In the genomic region with DNA sequence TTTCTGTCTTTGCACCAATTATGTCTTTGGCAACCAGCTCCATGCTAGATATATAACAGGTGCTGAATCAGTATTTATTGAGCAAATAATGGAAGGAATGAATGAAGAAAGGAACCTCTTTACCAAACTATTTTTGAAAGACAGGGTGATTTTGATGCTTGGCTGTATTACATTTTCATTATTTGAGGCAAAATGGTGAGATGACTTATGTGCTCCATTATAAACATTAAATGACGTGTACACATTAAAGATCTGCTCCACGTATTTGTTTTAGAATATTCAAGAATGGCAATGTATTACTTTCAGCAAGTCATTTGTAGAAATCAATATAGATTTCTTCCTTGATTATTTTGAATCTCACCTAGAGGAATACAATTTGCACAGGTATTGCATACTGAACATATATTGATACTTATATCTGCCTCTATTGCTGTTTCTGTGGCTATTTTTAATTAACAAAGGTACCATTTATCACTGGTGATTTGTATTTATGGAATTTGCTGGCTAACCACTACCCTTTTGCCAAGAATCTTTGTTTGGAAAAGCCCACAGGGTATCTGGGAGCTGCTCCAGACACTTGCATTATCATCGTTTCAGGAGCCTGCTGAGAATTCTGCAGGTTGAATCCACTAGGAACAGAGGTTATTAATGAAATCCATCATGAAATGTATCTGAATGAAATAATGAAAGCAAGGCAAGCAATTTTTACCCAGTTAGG, we compare ENCODE assay signal across 14 cellular contexts.
DNase-seq lines count a peak whose midpoint lies in the region; ATAC-seq, FAIRE-seq and TF ChIP-seq lines count a peak whose summit lies in the region.
"Had no signal": no experiment of that assay in that cellular context is flagged by ENCODE, and none has a peak within 500 bp of the region (broad histone marks: within the 10 kb centered on the region; RNA-seq: fewer than 3 reads in every experiment).

No MANE protein-coding gene starts in this region.

- no peaks in the 10 kb centered on the region for H3K9me3 ChIP-seq in A549
- no peaks in the 10 kb centered on the region for H3K9me3 ChIP-seq in HCT116 (ENCODE audit: control insufficient read depth in 1 of 2, insufficient read depth in 1 of 2, low read depth in 1 of 2, low read length in 2 of 2)
- H3K9me3 ChIP-seq in astrocyte (ENCODE audit: insufficient read depth, low read depth, low read length) = no peaks in the 10 kb centered on the region
- H3K9me3 ChIP-seq in prostate gland = no peaks in the 10 kb centered on the region
- H3K9me3 ChIP-seq: pancreas, tibial nerve had no signal

- TF ChIP-seq EP300 in A549 (IDR thresholded peaks at IDR 0.05) = no peak

- WGBS in A549 (ENCODE audit: missing lambda C conversion rate) = 43% methylated on average over 3 of the region's 3 CpGs
- 58% methylated on average over 3 of the region's 3 CpGs for WGBS in prostate gland

- no peak overlapping the region for H3K27ac Mint-ChIP-seq in astrocyte (ENCODE audit: unreplicated experiment)

- H4K20me1 ChIP-seq in HCT116 (ENCODE audit: insufficient read depth) (no peaks in the 10 kb centered on the region), astrocyte (ENCODE audit: insufficient read depth, low read length) (no peaks in the 10 kb centered on the region)

- no peaks in the 10 kb centered on the region for H3K9me3 Mint-ChIP-seq in astrocyte (ENCODE audit: unreplicated experiment)

- CTCF ChIA-PET in A549 (lab: Yijun Ruan, JAX) (no interaction called here), HCT116 (lab: Charles Lee) (no interaction called here)

- H3K4me2 ChIP-seq in A549 (peak overlapping the region; percentile 65), HCT116 (ENCODE audit: low read length) (peak overlapping the region; percentile 22), astrocyte (ENCODE audit: low read length) (peak overlapping the region; percentile 37)

- H3K27ac ChIP-seq in A549 (peak overlapping the region; percentile 51 to 83), HCT116 (ENCODE audit: low read depth, low read length) (peak overlapping the region; percentile 49; the same call in 1 of the 2 replicates), astrocyte (ENCODE audit: low read depth, low read length) (no peak overlapping the region), prostate gland (peak overlapping the region in 1 of 2 donors; percentile 2)
- H3K27ac ChIP-seq: pancreas, tibial nerve had no signal

- ATAC-seq in A549 (peak in 1 of 2 experiments; percentile 60; a peak in 3 of 6 replicates), HCT116 (peak; percentile 46), left ventricle myocardium superior (peak; percentile 52), HG02852 (IDR thresholded peaks at IDR 0.05; ENCODE audit: unreplicated experiment) (no peak), HG03571 (IDR thresholded peaks at IDR 0.05; ENCODE audit: unreplicated experiment) (no peak)

- no peaks in the 10 kb centered on the region for H3K9me2 ChIP-seq in HCT116 (ENCODE audit: insufficient read depth)

- H3K79me2 ChIP-seq in HCT116 (ENCODE audit: insufficient read depth, low read length) = no peaks in the 10 kb centered on the region
- H3K79me2 ChIP-seq in astrocyte (ENCODE audit: insufficient read depth, low read length) = peaks cover 3% of the 10 kb centered on the region

- no peak for TF ChIP-seq POLR2A in A549 (IDR thresholded peaks at IDR 0.05; ENCODE audit: low read length)
- no peak for TF ChIP-seq POLR2A in HCT116 (IDR thresholded peaks at IDR 0.05; ENCODE audit: borderline replicate concordance, extremely low read depth, insufficient read depth, insufficient read length)
- no peak for TF ChIP-seq POLR2A in prostate gland (IDR thresholded peaks at IDR 0.05)

- H3K4me3 ChIP-seq in A549 (no peak overlapping the region), HCT116 (replicated peaks in 1 of 2; ENCODE audit: low read depth in 1 of 2, low read length in 2 of 2) (no peak overlapping the region), astrocyte (ENCODE audit: insufficient read depth, low read depth, low read length) (no peak overlapping the region), prostate gland (no peak overlapping the region)
- H3K4me3 ChIP-seq: pancreas, tibial nerve had no signal

- H2AFZ ChIP-seq in HCT116 (ENCODE audit: low read depth, low read length, poor library complexity, severe bottlenecking) (no peak overlapping the region), astrocyte (ENCODE audit: low read depth, low read length) (no peak overlapping the region)

- H3K4me3 Mint-ChIP-seq in astrocyte (ENCODE audit: unreplicated experiment) = no peak overlapping the region

- H3K4me1 ChIP-seq in A549 (peaks cover 93% of the 10 kb centered on the region), HCT116 (ENCODE audit: control insufficient read depth in 1 of 2, insufficient read depth in 2 of 2, low read length in 2 of 2) (peaks cover 44% of the 10 kb centered on the region in 2 experiments), astrocyte (ENCODE audit: insufficient read depth, low read length) (peaks cover 19% of the 10 kb centered on the region), prostate gland (replicated peaks) (no peaks in the 10 kb centered on the region)
- H3K4me1 ChIP-seq: pancreas had no signal

- intact Hi-C loops in HCT116 (cut with micrococcal nuclease) (no loop called here), left ventricle myocardium superior (cut with micrococcal nuclease) (no loop called here), posterior vena cava (cut with DNase I) (no loop called here), prostate gland (cut with DNase I) (no loop called here)

- H3K27me3 Mint-ChIP-seq in astrocyte (ENCODE audit: low read depth, unreplicated experiment) = no peaks in the 10 kb centered on the region

- peaks cover 5% of the 10 kb centered on the region for H3K36me3 Mint-ChIP-seq in astrocyte (ENCODE audit: low read depth, unreplicated experiment)

- TF ChIP-seq RAD21 in A549 (conservative IDR thresholded peaks at IDR 0.05 in 1 of 2, IDR thresholded peaks at IDR 0.05 in 1 of 2) = no peak
- no peak for TF ChIP-seq RAD21 in HCT116 (IDR thresholded peaks at IDR 0.05; ENCODE audit: low read depth)

- no peaks in the 10 kb centered on the region for H3K36me3 ChIP-seq in HCT116 (ENCODE audit: control insufficient read depth in 1 of 2, insufficient read depth in 2 of 2, low read length in 2 of 2)
- H3K36me3 ChIP-seq in astrocyte (ENCODE audit: insufficient read depth, low read length) = peaks cover 5% of the 10 kb centered on the region
- H3K36me3 ChIP-seq in prostate gland = no peaks in the 10 kb centered on the region
- H3K36me3 ChIP-seq: pancreas, tibial nerve had no signal

- BruUV-seq in HCT116 (replicated peaks; lab: Mats Ljungman, UMichigan) = no TSS peak

- FAIRE-seq in A549 (lab: Jason Lieb, UNC) = peak; percentile 88
- peak; percentile 76 for FAIRE-seq in astrocyte (lab: Jason Lieb, UNC)
- FAIRE-seq: GM12892 had no signal

- peak in 1 of 2 experiments; percentile 27 for DNase-seq in A549 (ENCODE audit: low read depth in 1 of 2, low spot score in 1 of 2)
- peak; percentile 29 for DNase-seq in HCT116 (ENCODE audit: low read depth, low spot score)
- peak; percentile 94 for DNase-seq in astrocyte (ENCODE audit: low read depth)
- DNase-seq in left ventricle myocardium superior = no peak
- DNase-seq in posterior vena cava (ENCODE audit: low spot score) = no peak
- DNase-seq in prostate gland (ENCODE audit: low spot score) = no peak
- DNase-seq: activated naive CD4-positive, alpha-beta T cell; mesendoderm; NCI-H2227 treated with DMSO at 0.1 percent for 48 hours; pancreas had no signal

- no peak overlapping the region for H3K9ac ChIP-seq in HCT116 (ENCODE audit: low read length)
- H3K9ac ChIP-seq in astrocyte (ENCODE audit: low read length) = no peak overlapping the region

- H3K4me1 Mint-ChIP-seq in astrocyte (ENCODE audit: low read depth, unreplicated experiment) = peaks cover 32% of the 10 kb centered on the region

- RAD21 ChIA-PET in HCT116 (lab: Charles Lee; ENCODE audit: low non-redundant PET in 1 of 2, low total read pairs in 2 of 2, uncharacterized antibody in 2 of 2, unreplicated experiment in 2 of 2) = no interaction called here

- POLR2A ChIA-PET in A549 (lab: Yijun Ruan, JAX) (no interaction called here), HCT116 (lab: Charles Lee) (no interaction called here)

- no peaks in the 10 kb centered on the region for H3K27me3 ChIP-seq in HCT116 (ENCODE audit: insufficient read depth, low read length)
- H3K27me3 ChIP-seq in astrocyte (ENCODE audit: insufficient read depth, low read length) = no peaks in the 10 kb centered on the region
- no peaks in the 10 kb centered on the region for H3K27me3 ChIP-seq in prostate gland (replicated peaks; ENCODE audit: insufficient read depth)
- H3K27me3 ChIP-seq: pancreas, tibial nerve had no signal

- TF ChIP-seq CTCF in A549 (IDR thresholded peaks at IDR 0.05) = no peak
- no peak for TF ChIP-seq CTCF in HCT116 (IDR thresholded peaks at IDR 0.05 in 2 of 3, conservative IDR thresholded peaks at IDR 0.05 in 1 of 3; ENCODE audit: borderline replicate concordance in 1 of 3, insufficient read depth in 1 of 3, low read depth in 2 of 3, low read length in 2 of 3)
- TF ChIP-seq CTCF in astrocyte (IDR thresholded peaks at IDR 0.05; ENCODE audit: insufficient read depth, low read depth, low read length) = no peak
- no peak for TF ChIP-seq CTCF in prostate gland (IDR thresholded peaks at IDR 0.05)

TF ChIP-seq in A549, 52 proteins besides CTCF, POLR2A, EP300 and RAD21:
- 0 out of 4 replicates have a peak, but pooled peaks of 1 of the 2 experiments have one; percentile 23 for TF ChIP-seq CEBPB (IDR thresholded peaks at IDR 0.05)
- no peak for TF ChIP-seq CHD4 (IDR thresholded peaks at IDR 0.05; ENCODE audit: borderline replicate concordance)

TF ChIP-seq in HCT116, 20 proteins besides CTCF, POLR2A, EP300 and RAD21 (continues in another document):
- TF ChIP-seq SRF (IDR thresholded peaks at IDR 0.05; ENCODE audit: low read depth) = no peak
- peak; percentile 20; the same call in 1 of the 2 replicates for TF ChIP-seq FOSL1 (IDR thresholded peaks at IDR 0.05; ENCODE audit: low read depth)
- TF ChIP-seq CEBPB (IDR thresholded peaks at IDR 0.05; ENCODE audit: low read depth) = peak; percentile 45; the same call in 1 of the 2 replicates
- peak; percentile 32; the same call in 1 of the 2 replicates for TF ChIP-seq JUND (IDR thresholded peaks at IDR 0.05)
- peak; percentile 36; the same call in 1 of the 2 replicates for TF ChIP-seq SP1 (IDR thresholded peaks at IDR 0.05; ENCODE audit: low read depth)

Comparison
In these comparisons a context has a peak if more than half of its experiments do, and no peak if none do; other contexts are left out.
1. ATAC-seq: peak in HCT116 (single experiment) and left ventricle myocardium superior (single experiment); none in HG02852 (single experiment) and HG03571 (single experiment).
2. DNase-seq: peak in HCT116 (single experiment) and astrocyte (single experiment); none in left ventricle myocardium superior (single experiment), posterior vena cava (single experiment) and prostate gland (single experiment).
3. Peak in every context shown above with its lines, with median percentiles within 50 percentile points of each other: H3K4me2 ChIP-seq.